ENCODE assay signal across 20 cellular contexts in the genomic region with DNA sequence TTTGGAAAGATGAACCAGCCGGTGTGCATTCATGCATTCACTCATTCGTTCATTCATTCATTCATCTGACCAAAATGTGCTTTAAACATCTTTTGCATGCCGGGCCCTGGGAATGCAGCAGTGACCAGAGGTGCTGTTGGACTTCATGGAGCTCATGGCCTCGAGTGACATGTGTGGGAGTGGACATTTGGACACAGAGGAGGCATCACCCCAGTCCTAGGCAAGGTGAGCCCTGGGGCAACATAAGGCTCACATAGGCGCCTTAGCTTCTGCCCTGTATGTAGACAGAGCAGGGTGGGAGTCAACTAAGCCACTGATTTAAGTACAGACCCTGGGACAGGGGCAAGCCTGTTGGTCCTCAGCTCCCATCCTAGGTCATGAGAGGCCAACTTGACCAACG.
"Had no signal": no experiment of that assay in that cellular context is flagged by ENCODE, and none has a peak within 500 bp of the region (broad histone marks: within the 10 kb centered on the region; RNA-seq: fewer than 3 reads in every experiment).

No MANE protein-coding gene starts in this region.

- H3K4me3 ChIP-seq: adrenal gland, body of pancreas, breast epithelium had no signal

- H3K4me1 ChIP-seq: adrenal gland, breast epithelium had no signal

- H3K36me3 Mint-ChIP-seq: activated naive CD4-positive, alpha-beta T cell treated with anti-CD3 and anti-CD28 coated beads, Interleukin-2, amount 50 U/mL, for 72 hours; activated naive CD8-positive, alpha-beta T cell treated with anti-CD3 and anti-CD28 coated beads for 36 hours; WTC11 had no signal

- H3K27me3 ChIP-seq: adrenal gland, body of pancreas, brain microvascular endothelial cell, breast epithelium had no signal

- H3K9me3 ChIP-seq: adrenal gland, body of pancreas, breast epithelium had no signal

- FAIRE-seq: astrocyte, TTC549 had no signal

- H3K27ac Mint-ChIP-seq: activated CD4-positive, alpha-beta T cell treated with anti-CD3 and anti-CD28 coated beads for 36 hours; activated CD4-positive, alpha-beta T cell treated with anti-CD3 and anti-CD28 coated beads, Interleukin-2, amount 10 ng/mL, durations not matched to agents 7 days and 5 days; activated CD8-positive, alpha-beta T cell treated with anti-CD3 and anti-CD28 coated beads for 36 hours; activated naive CD4-positive, alpha-beta T cell treated with anti-CD3 and anti-CD28 coated beads for 36 hours; activated naive CD4-positive, alpha-beta T cell treated with anti-CD3 and anti-CD28 coated beads, Interleukin-2, amount 50 U/mL, for 72 hours; activated naive CD8-positive, alpha-beta T cell treated with anti-CD3 and anti-CD28 coated beads for 36 hours; activated T-cell treated with anti-CD3 and anti-CD28 coated beads, Interleukin-2, amount 50 U/mL, for 72 hours; activated T-helper 1 cell treated with anti-CD3 and anti-CD28 coated beads, Interleukin-12 subunit alpha, Interleukin-12 subunit beta, Interleukin-2, Interleukin-4 antibody, amounts not matched to agents 30 ng/mL and 10 ng/mL and 1 ng/mL, durations not matched to agents 14 hours and 24 hours and 36 hours; activated T-helper 17 cell treated with anti-CD3 and anti-CD28 coated beads, Interleukin-2, amount 50 U/mL, for 72 hours; T-helper 1 cell treated with Interleukin-12 subunit alpha and Interleukin-12 subunit beta and Interleukin-4 antibody, amounts not matched to agents 30 μg/mL and 1 μg/mL, for 36 hours; T-helper 2 cell treated with Interferon-gamma antibody and Interleukin-4, amounts not matched to agents 5 μg/mL and 100 μg/mL, for 36 hours; WTC11 had no signal

- H3K36me3 ChIP-seq: adrenal gland, brain microvascular endothelial cell, breast epithelium had no signal

- H3K4me3 Mint-ChIP-seq: activated CD4-positive, alpha-beta T cell treated with anti-CD3 and anti-CD28 coated beads, Interleukin-2, amount 10 ng/mL, durations not matched to agents 7 days and 5 days; activated CD8-positive, alpha-beta T cell treated with anti-CD3 and anti-CD28 coated beads for 36 hours; activated naive CD4-positive, alpha-beta T cell treated with anti-CD3 and anti-CD28 coated beads for 36 hours; activated naive CD8-positive, alpha-beta T cell treated with anti-CD3 and anti-CD28 coated beads for 36 hours; activated T-cell treated with anti-CD3 and anti-CD28 coated beads, Interleukin-2, amount 50 U/mL, for 4 hours; activated T-cell treated with anti-CD3 and anti-CD28 coated beads, Interleukin-2, amount 50 U/mL, for 72 hours; activated T-helper 1 cell treated with anti-CD3 and anti-CD28 coated beads, Interleukin-12 subunit alpha, Interleukin-12 subunit beta, Interleukin-2, Interleukin-4 antibody, amounts not matched to agents 30 ng/mL and 10 ng/mL and 1 ng/mL, durations not matched to agents 14 hours and 24 hours and 36 hours; T-helper 1 cell treated with Interleukin-12 subunit alpha and Interleukin-12 subunit beta and Interleukin-4 antibody, amounts not matched to agents 30 μg/mL and 1 μg/mL, for 36 hours; T-helper 2 cell treated with Interferon-gamma antibody and Interleukin-4, amounts not matched to agents 5 μg/mL and 100 μg/mL, for 36 hours had no signal

- H3K27ac ChIP-seq: adrenal gland, body of pancreas, brain microvascular endothelial cell, breast epithelium, VCaP had no signal

- H3K9me3 Mint-ChIP-seq: activated CD4-positive, alpha-beta T cell treated with anti-CD3 and anti-CD28 coated beads, Interleukin-2, amount 10 ng/mL, durations not matched to agents 7 days and 5 days; activated CD8-positive, alpha-beta T cell treated with anti-CD3 and anti-CD28 coated beads for 36 hours; activated naive CD4-positive, alpha-beta T cell treated with anti-CD3 and anti-CD28 coated beads for 36 hours; activated naive CD4-positive, alpha-beta T cell treated with anti-CD3 and anti-CD28 coated beads, Interleukin-2, amount 50 U/mL, for 72 hours; activated naive CD8-positive, alpha-beta T cell treated with anti-CD3 and anti-CD28 coated beads for 36 hours; activated T-cell treated with anti-CD3 and anti-CD28 coated beads, Interleukin-2, amount 50 U/mL, for 4 hours; activated T-cell treated with anti-CD3 and anti-CD28 coated beads, Interleukin-2, amount 50 U/mL, for 72 hours; activated T-helper 1 cell treated with anti-CD3 and anti-CD28 coated beads, Interleukin-12 subunit alpha, Interleukin-12 subunit beta, Interleukin-2, Interleukin-4 antibody, amounts not matched to agents 30 ng/mL and 10 ng/mL and 1 ng/mL, durations not matched to agents 14 hours and 24 hours and 36 hours; activated T-helper 17 cell treated with anti-CD3 and anti-CD28 coated beads, Interleukin-2, amount 50 U/mL, for 72 hours; T-helper 1 cell treated with Interleukin-12 subunit alpha and Interleukin-12 subunit beta and Interleukin-4 antibody, amounts not matched to agents 30 μg/mL and 1 μg/mL, for 36 hours; T-helper 2 cell treated with Interferon-gamma antibody and Interleukin-4, amounts not matched to agents 5 μg/mL and 100 μg/mL, for 36 hours; WTC11 had no signal
